In the genomic region with DNA sequence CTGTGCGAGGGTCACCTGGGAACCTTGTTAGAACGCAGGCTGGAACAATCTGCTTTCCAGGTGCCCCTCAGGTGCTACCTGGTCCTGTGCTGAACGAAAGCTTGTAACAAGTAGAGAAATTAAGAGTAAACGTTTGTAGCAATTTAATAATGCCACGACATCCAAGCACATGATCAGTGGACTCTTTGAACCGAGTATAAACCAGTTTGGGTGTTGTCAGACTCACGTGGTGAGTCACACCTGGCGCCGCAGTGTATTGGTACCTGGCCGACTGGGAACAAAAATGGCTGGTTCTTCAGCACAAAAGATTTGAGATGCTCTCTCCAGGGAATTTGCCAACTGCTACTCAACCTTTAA, we compare ENCODE assay signal across 9 cellular contexts. TPM values are rescaled to one million over a fixed set of nuclear protein-coding genes. Genes with fewer than 3 reads are reported as not detected.
DNase-seq lines count a peak whose midpoint lies in the region; ATAC-seq, FAIRE-seq and TF ChIP-seq lines count a peak whose summit lies in the region.
"Had no signal": no experiment of that assay in that cellular context is flagged by ENCODE, and none has a peak within 500 bp of the region (broad histone marks: within the 10 kb centered on the region; RNA-seq: fewer than 3 reads in every experiment).

No MANE protein-coding gene starts in this region.

- FAIRE-seq in H54 (lab: Jason Lieb, UNC): no peak

- TF ChIP-seq POLR2A in H54 (IDR thresholded peaks at IDR 0.05; ENCODE audit: low read depth, low read length): no peak

- peak overlapping the region; percentile 93; the same call in 1 of the 2 replicates for H2AFZ ChIP-seq in GM23338

- H3K27me3 ChIP-seq in GM23338 (ENCODE audit: insufficient read depth) (peaks cover 50% of the 10 kb centered on the region), NT2/D1 (ENCODE audit: insufficient read depth, insufficient read length) (peaks cover 50% of the 10 kb centered on the region), rectal smooth muscle tissue (ENCODE audit: control insufficient read depth, insufficient read depth, low read length) (peaks cover 8% of the 10 kb centered on the region)

- H3K9me3 Mint-ChIP-seq in GM23338: no peaks in the 10 kb centered on the region
- H3K9me3 Mint-ChIP-seq: stimulated activated naive CD8-positive, alpha-beta T cell treated with anti-CD3 and anti-CD28 coated beads, Interleukin-15, Interleukin-2, amounts not matched to agents 100 ng/mL and 50 ng/mL, for 24 hours had no signal

- no peaks in the 10 kb centered on the region for H3F3A ChIP-seq in GM23338 (replicated peaks; ENCODE audit: low read depth)

- no peak for ATAC-seq in GM23338
- ATAC-seq in GM19035 (IDR thresholded peaks at IDR 0.05; ENCODE audit: unreplicated experiment): no peak

- H3K9me3 ChIP-seq in NT2/D1 (ENCODE audit: insufficient read depth, low read length): no peaks in the 10 kb centered on the region

- H3K9me2 ChIP-seq in GM23338 (ENCODE audit: insufficient read depth): no peaks in the 10 kb centered on the region

- H3K4me3 Mint-ChIP-seq in GM23338: peak overlapping the region; percentile 77

- H3K4me3 ChIP-seq in GM23338 (peak overlapping the region; percentile 88), NT2/D1 (ENCODE audit: insufficient read length, low read depth) (peak overlapping the region; percentile 58), fibroblast of mammary gland (ENCODE audit: control insufficient read depth, low read depth, low read length) (peak overlapping the region; percentile 75), rectal smooth muscle tissue (ENCODE audit: low read length) (peak overlapping the region; percentile 74)

- H3K27ac ChIP-seq in GM23338 (ENCODE audit: low read depth) (no peak overlapping the region), rectal smooth muscle tissue (ENCODE audit: low read depth, low read length) (no peak overlapping the region)

- H3K4me1 ChIP-seq in GM23338 (ENCODE audit: insufficient read depth) (peaks cover 32% of the 10 kb centered on the region), NT2/D1 (ENCODE audit: insufficient read depth, insufficient read length) (no peaks in the 10 kb centered on the region), rectal smooth muscle tissue (ENCODE audit: control insufficient read depth, insufficient read depth, low read length) (peaks cover 6% of the 10 kb centered on the region)

- peaks cover 35% of the 10 kb centered on the region for H3K27me3 Mint-ChIP-seq in GM23338 (ENCODE audit: insufficient read depth, low read depth, poor library complexity)

- TF ChIP-seq CTCF in GM23338 (conservative IDR thresholded peaks at IDR 0.05; ENCODE audit: low read depth in 2 of 2) (no peak), fibroblast of mammary gland (conservative IDR thresholded peaks at IDR 0.05; ENCODE audit: control insufficient read depth, insufficient read depth, low read depth, low read length) (no peak)

- DNase-seq in GM23338 (ENCODE audit: low spot score) (peak; percentile 17), NT2/D1 (ENCODE audit: low read depth, low spot score) (no peak), fibroblast of mammary gland (ENCODE audit: low read depth) (no peak), H54 (ENCODE audit: insufficient read length, low spot score) (no peak), NCI-H1092 (lab: John Stamatoyannopoulos, UW) (no peak)
- no peak for DNase-seq in stimulated activated CD4-positive, alpha-beta T cell treated with anti-CD3 and anti-CD28 coated beads, Interleukin-1b, Interleukin-23, amount 100 ng/mL, for 48 hours

- H4K20me1 ChIP-seq in GM23338 (replicated peaks; ENCODE audit: insufficient read depth): peaks cover 16% of the 10 kb centered on the region

- H3K36me3 Mint-ChIP-seq in GM23338 (ENCODE audit: low read depth): no peaks in the 10 kb centered on the region

- H3K27ac Mint-ChIP-seq in GM23338: no peak overlapping the region
- H3K27ac Mint-ChIP-seq: stimulated activated naive CD8-positive, alpha-beta T cell treated with anti-CD3 and anti-CD28 coated beads, Interleukin-15, Interleukin-2, amounts not matched to agents 100 ng/mL and 50 ng/mL, for 24 hours had no signal

- H3K36me3 ChIP-seq in GM23338 (ENCODE audit: insufficient read depth) (no peaks in the 10 kb centered on the region; the same call in 1 of the 2 replicates), NT2/D1 (ENCODE audit: insufficient read depth, insufficient read length, low read length) (peaks cover 3% of the 10 kb centered on the region), rectal smooth muscle tissue (ENCODE audit: control insufficient read depth, insufficient read depth, low read length) (no peaks in the 10 kb centered on the region)

- H3K9ac ChIP-seq in NT2/D1 (ENCODE audit: insufficient read length, low read depth) (no peak overlapping the region), rectal smooth muscle tissue (ENCODE audit: low read length) (no peak overlapping the region)

- peaks cover 39% of the 10 kb centered on the region for H3K4me1 Mint-ChIP-seq in GM23338

- H3K4me2 ChIP-seq in GM23338: peak overlapping the region; percentile 84

- peaks cover 30% of the 10 kb centered on the region for H3K79me2 ChIP-seq in GM23338 (replicated peaks; ENCODE audit: insufficient read depth)

TF ChIP-seq in GM23338, 12 proteins besides CTCF, POLR2A, EP300 and RAD21:
- TF ChIP-seq EZH2phosphoT487 (IDR thresholded peaks at IDR 0.05; ENCODE audit: unreplicated experiment): no peak
- TF ChIP-seq, protein P1, sequence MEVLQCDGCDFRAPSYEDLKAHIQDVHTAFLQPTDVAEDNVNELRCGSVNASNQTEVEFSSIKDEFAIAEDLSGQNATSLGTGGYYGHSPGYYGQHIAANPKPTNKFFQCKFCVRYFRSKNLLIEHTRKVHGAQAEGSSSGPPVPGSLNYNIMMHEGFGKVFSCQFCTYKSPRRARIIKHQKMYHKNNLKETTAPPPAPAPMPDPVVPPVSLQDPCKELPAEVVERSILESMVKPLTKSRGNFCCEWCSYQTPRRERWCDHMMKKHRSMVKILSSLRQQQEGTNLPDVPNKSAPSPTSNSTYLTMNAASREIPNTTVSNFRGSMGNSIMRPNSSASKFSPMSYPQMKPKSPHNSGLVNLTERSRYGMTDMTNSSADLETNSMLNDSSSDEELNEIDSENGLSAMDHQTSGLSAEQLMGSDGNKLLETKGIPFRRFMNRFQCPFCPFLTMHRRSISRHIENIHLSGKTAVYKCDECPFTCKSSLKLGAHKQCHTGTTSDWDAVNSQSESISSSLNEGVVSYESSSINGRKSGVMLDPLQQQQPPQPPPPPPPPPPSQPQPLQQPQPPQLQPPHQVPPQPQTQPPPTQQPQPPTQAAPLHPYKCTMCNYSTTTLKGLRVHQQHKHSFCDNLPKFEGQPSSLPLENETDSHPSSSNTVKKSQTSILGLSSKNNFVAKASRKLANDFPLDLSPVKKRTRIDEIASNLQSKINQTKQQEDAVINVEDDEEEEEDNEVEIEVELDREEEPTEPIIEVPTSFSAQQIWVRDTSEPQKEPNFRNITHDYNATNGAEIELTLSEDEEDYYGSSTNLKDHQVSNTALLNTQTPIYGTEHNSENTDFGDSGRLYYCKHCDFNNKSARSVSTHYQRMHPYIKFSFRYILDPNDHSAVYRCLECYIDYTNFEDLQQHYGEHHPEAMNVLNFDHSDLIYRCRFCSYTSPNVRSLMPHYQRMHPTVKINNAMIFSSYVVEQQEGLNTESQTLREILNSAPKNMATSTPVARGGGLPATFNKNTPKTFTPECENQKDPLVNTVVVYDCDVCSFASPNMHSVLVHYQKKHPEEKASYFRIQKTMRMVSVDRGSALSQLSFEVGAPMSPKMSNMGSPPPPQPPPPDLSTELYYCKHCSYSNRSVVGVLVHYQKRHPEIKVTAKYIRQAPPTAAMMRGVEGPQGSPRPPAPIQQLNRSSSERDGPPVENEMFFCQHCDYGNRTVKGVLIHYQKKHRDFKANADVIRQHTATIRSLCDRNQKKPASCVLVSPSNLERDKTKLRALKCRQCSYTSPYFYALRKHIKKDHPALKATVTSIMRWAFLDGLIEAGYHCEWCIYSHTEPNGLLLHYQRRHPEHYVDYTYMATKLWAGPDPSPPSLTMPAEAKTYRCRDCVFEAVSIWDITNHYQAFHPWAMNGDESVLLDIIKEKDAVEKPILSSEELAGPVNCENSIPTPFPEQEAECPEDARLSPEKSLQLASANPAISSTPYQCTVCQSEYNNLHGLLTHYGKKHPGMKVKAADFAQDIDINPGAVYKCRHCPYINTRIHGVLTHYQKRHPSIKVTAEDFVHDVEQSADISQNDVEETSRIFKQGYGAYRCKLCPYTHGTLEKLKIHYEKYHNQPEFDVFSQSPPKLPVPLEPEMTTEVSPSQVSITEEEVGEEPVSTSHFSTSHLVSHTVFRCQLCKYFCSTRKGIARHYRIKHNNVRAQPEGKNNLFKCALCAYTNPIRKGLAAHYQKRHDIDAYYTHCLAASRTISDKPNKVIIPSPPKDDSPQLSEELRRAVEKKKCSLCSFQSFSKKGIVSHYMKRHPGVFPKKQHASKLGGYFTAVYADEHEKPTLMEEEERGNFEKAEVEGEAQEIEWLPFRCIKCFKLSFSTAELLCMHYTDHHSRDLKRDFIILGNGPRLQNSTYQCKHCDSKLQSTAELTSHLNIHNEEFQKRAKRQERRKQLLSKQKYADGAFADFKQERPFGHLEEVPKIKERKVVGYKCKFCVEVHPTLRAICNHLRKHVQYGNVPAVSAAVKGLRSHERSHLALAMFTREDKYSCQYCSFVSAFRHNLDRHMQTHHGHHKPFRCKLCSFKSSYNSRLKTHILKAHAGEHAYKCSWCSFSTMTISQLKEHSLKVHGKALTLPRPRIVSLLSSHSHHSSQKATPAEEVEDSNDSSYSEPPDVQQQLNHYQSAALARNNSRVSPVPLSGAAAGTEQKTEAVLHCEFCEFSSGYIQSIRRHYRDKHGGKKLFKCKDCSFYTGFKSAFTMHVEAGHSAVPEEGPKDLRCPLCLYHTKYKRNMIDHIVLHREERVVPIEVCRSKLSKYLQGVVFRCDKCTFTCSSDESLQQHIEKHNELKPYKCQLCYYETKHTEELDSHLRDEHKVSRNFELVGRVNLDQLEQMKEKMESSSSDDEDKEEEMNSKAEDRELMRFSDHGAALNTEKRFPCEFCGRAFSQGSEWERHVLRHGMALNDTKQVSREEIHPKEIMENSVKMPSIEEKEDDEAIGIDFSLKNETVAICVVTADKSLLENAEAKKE (CRISPR knock-in tag; IDR thresholded peaks at IDR 0.05): no peak

RNA-seq across cellular contexts. Expression of a gene that starts 0.9 kb away (rescaled TPM):
- 114 and 119 TPM in 2 replicates for total RNA-seq in GM23338 (2014; rRNA removed; shearing (Covaris generic))
- polyA plus RNA-seq in GM23338 (2016; fragmentation: Nextera tagmentation; extraction: Ambion mirVana): 276 TPM in 2 replicates
